In the genomic region with DNA sequence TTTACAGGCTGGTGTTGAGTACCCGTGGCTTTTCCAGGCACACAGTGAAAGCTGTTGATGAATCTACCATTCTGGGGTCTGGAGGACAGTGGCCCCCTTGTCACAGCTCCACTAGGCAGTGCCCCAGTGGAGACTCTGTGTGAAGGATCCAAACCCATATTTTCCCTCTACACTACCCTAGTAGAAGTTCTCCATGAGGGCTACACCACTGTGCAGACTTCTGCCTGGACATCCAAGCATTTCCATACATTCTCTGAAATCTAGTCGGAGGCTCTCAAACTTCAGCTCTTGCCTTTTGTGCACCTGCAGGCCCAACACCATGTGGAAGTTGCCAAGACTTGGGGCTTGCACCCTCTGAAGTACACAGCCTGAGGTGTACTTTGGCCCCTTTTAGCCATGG, we compare ENCODE assay signal across 29 cellular contexts.
"Had no signal": no experiment of that assay in that cellular context is flagged by ENCODE, and none has a peak within 500 bp of the region (broad histone marks: within the 10 kb centered on the region; RNA-seq: fewer than 3 reads in every experiment).

No MANE protein-coding gene starts in this region.

- H3K27me3 ChIP-seq: hepatocyte, left lung, ovary, stomach, testis, thyroid gland, transverse colon, upper lobe of left lung, vagina had no signal

- H3K79me2 ChIP-seq: hepatocyte had no signal

- H3K4me2 ChIP-seq: hepatocyte had no signal

- H3K36me3 ChIP-seq: left lung, lower lobe of right lung, ovary, prostate gland, stomach, thyroid gland, transverse colon, upper lobe of left lung, vagina had no signal

- DNase-seq: left colon; left lung; lower lobe of right lung; mammary epithelial cell; mesenchymal stem cell; naive thymus-derived CD4-positive, alpha-beta T cell; ovary; posterior cingulate gyrus; retina; right cardiac atrium; stimulated activated CD4-positive, alpha-beta T cell treated with anti-CD3 and anti-CD28 coated beads, Interleukin-12 subunit alpha, Interleukin-12 subunit beta, amount 100 ng/mL, for 4 hours; stimulated activated CD4-positive, alpha-beta T cell treated with anti-CD3 and anti-CD28 coated beads, Interleukin-15, amount 100 ng/mL, for 24 hours; stimulated activated CD4-positive, alpha-beta T cell treated with anti-CD3 and anti-CD28 coated beads, Interleukin-2, amount 100 ng/mL, for 24 hours; stimulated activated CD4-positive, alpha-beta T cell treated with anti-CD3 and anti-CD28 coated beads, Interleukin-4, amount 100 ng/mL, for 1 hour; stimulated activated naive B cell treated with anti-CD40 and anti-IgM and Interleukin-4, amounts not matched to agents 10 μg/mL and 1 μg/mL and 100 μg/mL, for 72 hours; stimulated activated naive CD8-positive, alpha-beta T cell treated with anti-CD3 and anti-CD28 coated beads, Interleukin-15, Interleukin-2, amounts not matched to agents 100 U/mL and 50 U/mL, for 24 hours; stomach; testis; thyroid gland; transverse colon; upper lobe of left lung had no signal

- H3K4me3 Mint-ChIP-seq: mesothelial cell of epicardium; naive thymus-derived CD4-positive, alpha-beta T cell; natural killer cell treated with Interleukin-12 subunit alpha and Interleukin-12 subunit beta and Interleukin-15 and Interleukin-18, amount 100 ng/mL, for 72 hours; stimulated activated naive B cell treated with anti-CD40 and anti-IgM and Interleukin-4, amounts not matched to agents 10 μg/mL and 1 μg/mL and 100 μg/mL, for 72 hours had no signal

- H3K9me3 ChIP-seq: lower lobe of right lung, ovary, prostate gland, testis, thyroid gland had no signal

- H3K4me1 ChIP-seq: left lung, lower lobe of right lung, prostate gland, stomach, testis, thyroid gland, upper lobe of left lung had no signal

- H2AFZ ChIP-seq: hepatocyte had no signal

- H3K27ac Mint-ChIP-seq: mesothelial cell of epicardium; naive thymus-derived CD4-positive, alpha-beta T cell; natural killer cell treated with Interleukin-12 subunit alpha and Interleukin-12 subunit beta and Interleukin-15 and Interleukin-18, amount 100 ng/mL, for 72 hours; stimulated activated naive B cell treated with anti-CD40 and anti-IgM and Interleukin-4, amounts not matched to agents 10 μg/mL and 1 μg/mL and 100 μg/mL, for 72 hours had no signal

- H3K4me3 ChIP-seq: hepatocyte, left lung, lower lobe of right lung, ovary, prostate gland, skin epidermis, stomach, testis, thyroid gland, transverse colon, upper lobe of left lung, vagina had no signal

- FAIRE-seq: keratinocyte had no signal

- H3K4me1 Mint-ChIP-seq: mesothelial cell of epicardium; naive thymus-derived CD4-positive, alpha-beta T cell; stimulated activated naive B cell treated with anti-CD40 and anti-IgM and Interleukin-4, amounts not matched to agents 10 μg/mL and 1 μg/mL and 100 μg/mL, for 72 hours had no signal

- ATAC-seq: left colon; left lung; lower lobe of right lung; naive thymus-derived CD4-positive, alpha-beta T cell; natural killer cell treated with Interleukin-12 subunit alpha and Interleukin-12 subunit beta and Interleukin-15 and Interleukin-18, amount 100 ng/mL, for 72 hours; right cardiac atrium; sciatic nerve; stimulated activated naive B cell treated with anti-CD40 and anti-IgM and Interleukin-4, amounts not matched to agents 10 μg/mL and 1 μg/mL and 100 μg/mL, for 72 hours; stimulated activated naive CD8-positive, alpha-beta T cell treated with anti-CD3 and anti-CD28 coated beads, Interleukin-15, Interleukin-2, amounts not matched to agents 100 U/mL and 50 U/mL, for 24 hours had no signal

- H3K27me3 Mint-ChIP-seq: naive thymus-derived CD4-positive, alpha-beta T cell; natural killer cell treated with Interleukin-12 subunit alpha and Interleukin-12 subunit beta and Interleukin-15 and Interleukin-18, amount 100 ng/mL, for 72 hours; stimulated activated naive B cell treated with anti-CD40 and anti-IgM and Interleukin-4, amounts not matched to agents 10 μg/mL and 1 μg/mL and 100 μg/mL, for 72 hours had no signal

- H3K27ac ChIP-seq: hepatocyte, left lung, lower lobe of right lung, ovary, prostate gland, skin epidermis, stomach, testis, thyroid gland, transverse colon, upper lobe of left lung, vagina had no signal
